Comparison of ENCODE assay signal across 9 cellular contexts in genomic region chr20:48523191-48523757, GRCh38.
DNase-seq lines count a peak whose midpoint lies in the region; ATAC-seq and TF ChIP-seq lines count a peak whose summit lies in the region.
"Had no signal": no experiment of that assay in that cellular context is flagged by ENCODE, and none has a peak within 500 bp of the region (broad histone marks: within the 10 kb centered on the region; RNA-seq: fewer than 3 reads in every experiment).

No MANE protein-coding gene starts in this region.

- H3K9me2 ChIP-seq in Karpas-422 (replicated peaks; ENCODE audit: insufficient read depth, low read length) = no peaks in the 10 kb centered on the region

- H3K36me3 ChIP-seq in Karpas-422 (ENCODE audit: insufficient read depth, low read length) = no peaks in the 10 kb centered on the region
- no peaks in the 10 kb centered on the region for H3K36me3 ChIP-seq in body of pancreas (replicated peaks in 1 of 2; ENCODE audit: insufficient read depth in 1 of 2, low read depth in 2 of 2)
- no peaks in the 10 kb centered on the region for H3K36me3 ChIP-seq in liver (ENCODE audit: control insufficient read depth in 4 of 4, insufficient read depth in 3 of 4, low read depth in 1 of 4, low read length in 3 of 4)
- no peaks in the 10 kb centered on the region for H3K36me3 ChIP-seq in aorta (ENCODE audit: control insufficient read depth in 1 of 2, insufficient read depth in 2 of 2, low read length in 1 of 2)
- no peaks in the 10 kb centered on the region for H3K36me3 ChIP-seq in tibial artery

- 64 to 68% methylated on average over 3 of the region's 3 CpGs for whole genome bisulfite sequencing in body of pancreas, 2 donors
- 63% methylated on average over 3 of the region's 3 CpGs for WGBS in liver
- WGBS in aorta, 2 donors = 53 to 71% methylated on average over 3 of the region's 3 CpGs

- ATAC-seq in body of pancreas (no peak), aorta (ENCODE audit: low FRiP score) (no peak), HG03159 (IDR thresholded peaks at IDR 0.05; ENCODE audit: unreplicated experiment) (no peak)

- TF ChIP-seq CTCF in body of pancreas (IDR thresholded peaks at IDR 0.05) (no peak), liver (IDR thresholded peaks at IDR 0.05; ENCODE audit: low read depth, low read length, missing input control) (no peak), tibial artery (IDR thresholded peaks at IDR 0.05) (no peak)

- no peaks in the 10 kb centered on the region for H3K79me2 ChIP-seq in Karpas-422 (ENCODE audit: low read length)

- H3K27ac ChIP-seq in Karpas-422 (ENCODE audit: low read length) (no peak overlapping the region), body of pancreas (no peak overlapping the region), liver (ENCODE audit: low read depth in 1 of 2, low read length in 2 of 2) (no peak overlapping the region), aorta (ENCODE audit: low read depth in 1 of 2, low read length in 2 of 2) (no peak overlapping the region), tibial artery (no peak overlapping the region)

- no peak overlapping the region for H2AFZ ChIP-seq in Karpas-422 (ENCODE audit: low read length)

- H3K9ac ChIP-seq in Karpas-422 (ENCODE audit: low read length) (no peak overlapping the region), liver (ENCODE audit: low read depth in 1 of 2, low read length in 2 of 2) (no peak overlapping the region)

- H3K4me1 ChIP-seq in Karpas-422 (ENCODE audit: low read length) (no peaks in the 10 kb centered on the region), body of pancreas (no peaks in the 10 kb centered on the region), liver (ENCODE audit: control insufficient read depth in 4 of 4, insufficient read depth in 4 of 4, low read length in 3 of 4) (no peaks in the 10 kb centered on the region), aorta (ENCODE audit: control insufficient read depth in 1 of 2, insufficient read depth in 2 of 2, low read length in 2 of 2) (no peaks in the 10 kb centered on the region), tibial artery (no peaks in the 10 kb centered on the region)

- intact Hi-C loops in body of pancreas (cut with DNase I) = no loop called here
- intact Hi-C loops in aorta (cut with DNase I) = no loop called here
- intact Hi-C loops in tibial artery (cut with DNase I; ENCODE audit: low total_unique reads) = no loop called here

- H3K9me3 ChIP-seq in Karpas-422 (ENCODE audit: low read length) (no peaks in the 10 kb centered on the region), body of pancreas (no peaks in the 10 kb centered on the region), liver (ENCODE audit: control insufficient read depth in 4 of 4, low read length in 3 of 4) (peaks cover 0 to 1% (median 0%) of the 10 kb centered on the region in 4 donors), aorta (ENCODE audit: control insufficient read depth, low read length) (no peaks in the 10 kb centered on the region), tibial artery (no peaks in the 10 kb centered on the region)

- no peak overlapping the region for H3K4me2 ChIP-seq in Karpas-422 (ENCODE audit: low read depth, low read length, poor library complexity, severe bottlenecking)

- H3K27me3 ChIP-seq in Karpas-422 (ENCODE audit: low read length) = 0 out of 2 replicates have a peak, but pooled peaks cover 2% of the 10 kb centered on the region
- no peaks in the 10 kb centered on the region for H3K27me3 ChIP-seq in body of pancreas
- peaks cover 0 to 6% (median under 1%) of the 10 kb centered on the region in 4 donors for H3K27me3 ChIP-seq in liver (ENCODE audit: control insufficient read depth in 4 of 4, insufficient read depth in 4 of 4, low read length in 3 of 4)
- H3K27me3 ChIP-seq in aorta (ENCODE audit: control insufficient read depth in 1 of 2, insufficient read depth in 2 of 2, low read length in 1 of 2) = no peaks in the 10 kb centered on the region
- peaks cover 0 to 20% of the 10 kb centered on the region in 2 donors for H3K27me3 ChIP-seq in tibial artery

- no peak for TF ChIP-seq POLR2A in body of pancreas (IDR thresholded peaks at IDR 0.05)

- no peak overlapping the region for H3K4me3 ChIP-seq in Karpas-422 (ENCODE audit: low read length)
- H3K4me3 ChIP-seq in body of pancreas = no peak overlapping the region
- H3K4me3 ChIP-seq in liver (ENCODE audit: low read depth in 1 of 3, low read length in 3 of 3) = no peak overlapping the region
- H3K4me3 ChIP-seq in aorta (ENCODE audit: low read length in 2 of 2) = no peak overlapping the region
- no peak overlapping the region for H3K4me3 ChIP-seq in tibial artery

- DNase-seq in GDM1 (lab: John Stamatoyannopoulos, UW) = peak; percentile 10
- DNase-seq in Karpas-422 = peak; percentile 75
- DNase-seq in body of pancreas = peak in 3 of 4 donors; percentile 18 to 34 (median 22)
- no peak for DNase-seq in OCI-M2 (lab: John Stamatoyannopoulos, UW; ENCODE audit: unreplicated experiment)
- DNase-seq in aorta = no peak
- DNase-seq in tibial artery = no peak
- DNase-seq: effector CD8-positive, alpha-beta T cell had no signal

- H4K20me1 ChIP-seq in Karpas-422 (ENCODE audit: insufficient read depth, low read depth, low read length) = 0 out of 2 replicates have a peak, but pooled peaks cover 3% of the 10 kb centered on the region

- no peak for TF ChIP-seq RAD21 in liver (IDR thresholded peaks at IDR 0.05)

TF ChIP-seq in liver, 16 proteins besides CTCF, POLR2A, EP300 and RAD21:
- TF ChIP-seq HNF4A (conservative IDR thresholded peaks at IDR 0.05) = peak in 1 of 2 donors; percentile 8
- TF ChIP-seq SP1 (IDR thresholded peaks at IDR 0.05) = no peak
- TF ChIP-seq TAF1 (conservative IDR thresholded peaks at IDR 0.05) = no peak
- TF ChIP-seq ATF3 (IDR thresholded peaks at IDR 0.05) = no peak
- TF ChIP-seq NR2F2 (IDR thresholded peaks at IDR 0.05) = no peak
- TF ChIP-seq FOXA2 (IDR thresholded peaks at IDR 0.05) = no peak
- TF ChIP-seq YY1 (IDR thresholded peaks at IDR 0.05) = no peak
- TF ChIP-seq REST (IDR thresholded peaks at IDR 0.05) = peak; percentile 100

Comparison
In these comparisons a context has a peak if more than half of its experiments do, and no peak if none do; other contexts are left out.
1. DNase-seq: peak in GDM1 (single experiment), Karpas-422 (single experiment) and body of pancreas (3 of 4); none in OCI-M2 (single experiment), aorta (0 of 2) and tibial artery (0 of 2).